8 cellular contexts compared by ENCODE assay signal in genomic region chrX:2691543-2692220, GRCh38. TPM values are rescaled to one million over a fixed set of nuclear protein-coding genes. Genes with fewer than 3 reads are reported as not detected.
DNase-seq lines count a peak whose midpoint lies in the region; ATAC-seq and TF ChIP-seq lines count a peak whose summit lies in the region.

No MANE protein-coding gene starts in this region.

- H3K27me3 ChIP-seq in GM06990 (replicated peaks; ENCODE audit: control insufficient read depth, insufficient read depth, low read length) = no peaks in the 10 kb centered on the region

- peaks cover 37% of the 10 kb centered on the region for H3K4me1 Mint-ChIP-seq in activated T-helper 1 cell treated with anti-CD3 and anti-CD28 coated beads, Interleukin-12 subunit alpha, Interleukin-12 subunit beta, Interleukin-2, Interleukin-4 antibody, amounts not matched to agents 30 ng/mL and 10 ng/mL and 1 ng/mL, durations not matched to agents 14 hours and 24 hours and 36 hours (ENCODE audit: low read depth)

- no peak for DNase-seq in GM06990 (ENCODE audit: extremely low read depth, insufficient read length)
- no peak for DNase-seq in activated T-helper 1 cell treated with anti-CD3 and anti-CD28 coated beads, Interleukin-12 subunit alpha, Interleukin-12 subunit beta, Interleukin-2, Interleukin-4 antibody, amounts not matched to agents 30 ng/mL and 10 ng/mL and 1 ng/mL, durations not matched to agents 14 hours and 24 hours and 36 hours (ENCODE audit: low spot score)
- peak; percentile 88 for DNase-seq in Right ventricle myocardium superior
- no peak for DNase-seq in retinal pigment epithelial cell (ENCODE audit: low read depth)
- no peak for DNase-seq in NCI-H1436 treated with DMSO at 0.1 percent for 48 hours (lab: John Stamatoyannopoulos, UW)
- no peak for DNase-seq in effector CD4-positive, alpha-beta T cell
- no peak for DNase-seq in SKM-1 (lab: John Stamatoyannopoulos, UW; ENCODE audit: unreplicated experiment)

- no peak for TF ChIP-seq CTCF in GM06990 (IDR thresholded peaks at IDR 0.05; ENCODE audit: insufficient read depth, low read length, poor library complexity, severe bottlenecking)
- no peak for TF ChIP-seq CTCF in retinal pigment epithelial cell (conservative IDR thresholded peaks at IDR 0.05; ENCODE audit: low read depth, low read length)

- no peaks in the 10 kb centered on the region for H3K9me3 Mint-ChIP-seq in activated T-helper 1 cell treated with anti-CD3 and anti-CD28 coated beads, Interleukin-12 subunit alpha, Interleukin-12 subunit beta, Interleukin-2, Interleukin-4 antibody, amounts not matched to agents 30 ng/mL and 10 ng/mL and 1 ng/mL, durations not matched to agents 14 hours and 24 hours and 36 hours

- H3K27ac Mint-ChIP-seq in activated T-helper 1 cell treated with anti-CD3 and anti-CD28 coated beads, Interleukin-12 subunit alpha, Interleukin-12 subunit beta, Interleukin-2, Interleukin-4 antibody, amounts not matched to agents 30 ng/mL and 10 ng/mL and 1 ng/mL, durations not matched to agents 14 hours and 24 hours and 36 hours = peak overlapping the region; percentile 99

- H3K4me3 ChIP-seq in GM06990 (replicated peaks; ENCODE audit: low read depth, low read length) = peak overlapping the region; percentile 73
- peak overlapping the region; percentile 78 for H3K4me3 ChIP-seq in retinal pigment epithelial cell (ENCODE audit: low read length)

- H3K27me3 Mint-ChIP-seq in activated T-helper 1 cell treated with anti-CD3 and anti-CD28 coated beads, Interleukin-12 subunit alpha, Interleukin-12 subunit beta, Interleukin-2, Interleukin-4 antibody, amounts not matched to agents 30 ng/mL and 10 ng/mL and 1 ng/mL, durations not matched to agents 14 hours and 24 hours and 36 hours (ENCODE audit: insufficient read depth) = peaks cover 5% of the 10 kb centered on the region

- peaks cover 41% of the 10 kb centered on the region for H3K36me3 Mint-ChIP-seq in activated T-helper 1 cell treated with anti-CD3 and anti-CD28 coated beads, Interleukin-12 subunit alpha, Interleukin-12 subunit beta, Interleukin-2, Interleukin-4 antibody, amounts not matched to agents 30 ng/mL and 10 ng/mL and 1 ng/mL, durations not matched to agents 14 hours and 24 hours and 36 hours (ENCODE audit: low read depth)

- peak overlapping the region; percentile 99 for H3K4me3 Mint-ChIP-seq in activated T-helper 1 cell treated with anti-CD3 and anti-CD28 coated beads, Interleukin-12 subunit alpha, Interleukin-12 subunit beta, Interleukin-2, Interleukin-4 antibody, amounts not matched to agents 30 ng/mL and 10 ng/mL and 1 ng/mL, durations not matched to agents 14 hours and 24 hours and 36 hours

- H3K36me3 ChIP-seq in GM06990 (ENCODE audit: control insufficient read depth, insufficient read depth, low read length) = no peaks in the 10 kb centered on the region

- intact Hi-C loops in activated T-helper 1 cell treated with anti-CD3 and anti-CD28 coated beads, Interleukin-12 subunit alpha, Interleukin-12 subunit beta, Interleukin-2, Interleukin-4 antibody, amounts not matched to agents 30 ng/mL and 10 ng/mL and 1 ng/mL, durations not matched to agents 14 hours and 24 hours and 36 hours (cut with micrococcal nuclease) = loop anchor here (1.0 to 2.0 kb wide), 5 partner anchors 19 to 1299 kb away; partner anchors contain the start of gene SLC25A6
- intact Hi-C loops in Right ventricle myocardium superior (cut with DNase I) = no loop called here

- peak; percentile 8 for ATAC-seq in HG03175 (IDR thresholded peaks at IDR 0.05; ENCODE audit: unreplicated experiment)
- ATAC-seq in Right ventricle myocardium superior (ENCODE audit: poor library complexity) = peak; percentile 80

RNA-seq across cellular contexts. Expression of gene CD99, which starts 0.6 kb away (rescaled TPM):
- 421 and 437 TPM in 2 replicates for total RNA-seq in activated T-helper 1 cell treated with anti-CD3 and anti-CD28 coated beads, Interleukin-12 subunit alpha, Interleukin-12 subunit beta, Interleukin-2, Interleukin-4 antibody, amounts not matched to agents 30 ng/mL and 10 ng/mL and 1 ng/mL, durations not matched to agents 14 hours and 24 hours and 36 hours
- total RNA-seq in Right ventricle myocardium superior = 310 TPM
